Comparison of ENCODE assay signal across 23 cellular contexts in the genomic region with DNA sequence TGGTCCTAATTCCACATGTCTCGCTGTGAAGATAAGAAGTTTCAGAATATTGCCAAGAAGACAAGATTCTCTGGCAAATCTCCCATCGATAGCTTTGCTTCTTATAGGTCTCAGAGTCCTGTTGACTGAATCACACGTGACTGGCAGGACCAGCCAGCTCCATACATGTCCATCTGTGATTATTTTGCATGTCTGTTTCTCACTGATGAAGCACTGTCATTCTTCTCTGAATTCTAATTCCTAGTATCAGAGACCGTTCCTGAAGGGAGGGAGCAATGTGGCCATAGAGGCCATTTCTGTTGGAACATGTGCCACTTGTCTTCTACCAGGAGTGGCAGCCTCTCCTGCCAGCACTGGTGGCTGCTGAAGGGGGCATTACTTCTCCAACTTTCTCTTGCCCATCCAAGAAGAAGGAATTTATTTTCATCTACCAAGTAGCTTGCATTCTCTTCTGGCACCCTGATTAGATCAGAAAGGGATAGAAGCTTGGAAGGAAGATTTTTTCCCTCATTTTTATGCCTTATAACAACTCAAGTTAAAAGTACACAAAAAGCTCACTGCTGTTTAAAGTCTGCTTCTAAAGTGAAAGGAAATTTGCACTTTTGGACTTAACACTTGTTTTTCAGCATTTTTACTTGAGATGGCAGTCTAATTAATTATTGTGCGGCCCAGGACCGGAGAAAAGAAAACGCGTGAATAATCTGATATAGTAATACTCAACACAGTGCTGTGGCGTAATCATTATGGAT.
"Had no signal": no experiment of that assay in that cellular context is flagged by ENCODE, and none has a peak within 500 bp of the region (broad histone marks: within the 10 kb centered on the region; RNA-seq: fewer than 3 reads in every experiment).

No MANE protein-coding gene starts in this region.

- H3K36me3 ChIP-seq: gastrocnemius medialis, heart right ventricle, left ventricle myocardium inferior, neural progenitor cell, pancreas, suprapubic skin, thyroid gland, uterus had no signal

- H3K4me1 ChIP-seq: gastrocnemius medialis, heart right ventricle, left ventricle myocardium inferior, pancreas, suprapubic skin, thyroid gland, uterus had no signal

- H3K27me3 ChIP-seq: dorsolateral prefrontal cortex, gastrocnemius medialis, neural progenitor cell, pancreas, suprapubic skin, thyroid gland, uterus had no signal

- H3K9me3 ChIP-seq: gastrocnemius medialis, heart right ventricle, left ventricle myocardium inferior, pancreas, suprapubic skin, thyroid gland, uterus had no signal

- H3K4me2 ChIP-seq: neural progenitor cell, smooth muscle cell had no signal

- FAIRE-seq: islet of Langerhans, pancreas had no signal

- ATAC-seq: esophagus mucosa; gastrocnemius medialis; heart right ventricle; natural killer cell treated with Interleukin-12 subunit alpha and Interleukin-12 subunit beta and Interleukin-15 and Interleukin-18, amount 100 ng/mL, for 72 hours; pancreas; right cardiac atrium; stimulated activated naive CD8-positive, alpha-beta T cell treated with anti-CD3 and anti-CD28 coated beads, Interleukin-15, Interleukin-2, amounts not matched to agents 100 U/mL and 50 U/mL, for 24 hours had no signal

- H3K9ac ChIP-seq: neural progenitor cell had no signal

- DNase-seq: cortex of kidney; dorsolateral prefrontal cortex; effector CD8-positive, alpha-beta T cell; gastrocnemius medialis; heart right ventricle; hypothalamus; left ventricle myocardium inferior; mesenchymal stem cell; midbrain; nucleus accumbens; pancreas; right cardiac atrium; stimulated activated CD4-positive, alpha-beta T cell treated with anti-CD3 and anti-CD28 coated beads, Interleukin-2, amount 100 ng/mL, for 48 hours; stimulated activated naive CD8-positive, alpha-beta T cell treated with anti-CD3 and anti-CD28 coated beads, Interleukin-15, Interleukin-2, amounts not matched to agents 100 U/mL and 50 U/mL, for 24 hours; thyroid gland; uterus had no signal

- H3K4me3 ChIP-seq: gastrocnemius medialis, heart right ventricle, left ventricle myocardium inferior, lung, neural progenitor cell, pancreas, smooth muscle cell, suprapubic skin, thyroid gland, uterus had no signal

- H3K27ac ChIP-seq: dorsolateral prefrontal cortex, gastrocnemius medialis, heart right ventricle, left ventricle myocardium inferior, neural progenitor cell, pancreas, suprapubic skin, thyroid gland, uterus had no signal

- H2AFZ ChIP-seq: neural progenitor cell had no signal
